9 cellular contexts compared by ENCODE assay signal in genomic region chr13:113864303-113864890, GRCh38. TPM values are rescaled to one million over a fixed set of nuclear protein-coding genes. Genes with fewer than 3 reads are reported as not detected.
DNase-seq lines count a peak whose midpoint lies in the region.
"Had no signal": no experiment of that assay in that cellular context is flagged by ENCODE, and none has a peak within 500 bp of the region (broad histone marks: within the 10 kb centered on the region; RNA-seq: fewer than 3 reads in every experiment).

No MANE protein-coding gene starts in this region.

- peak overlapping the region; percentile 9 for H3K27ac ChIP-seq in temporal lobe (ENCODE audit: low read depth, low read length)

- DNase-seq in NCI-H748 (lab: John Stamatoyannopoulos, UW; ENCODE audit: unreplicated experiment), result peak; percentile 21
- DNase-seq in NCI-H748 treated with DMSO at 0.1 percent for 48 hours (lab: John Stamatoyannopoulos, UW), result no peak
- DNase-seq in amniotic epithelial cell (ENCODE audit: low read depth), result peak; percentile 25
- peak; percentile 33 for DNase-seq in islet precursor cell
- DNase-seq in NK-92 (lab: John Stamatoyannopoulos, UW; ENCODE audit: unreplicated experiment), result no peak
- DNase-seq in RPMI8226, result no peak
- DNase-seq in NCI-H82 treated with DMSO at 0.1 percent for 48 hours (lab: John Stamatoyannopoulos, UW; ENCODE audit: unreplicated experiment), result no peak
- DNase-seq: DND-41 had no signal

RNA-seq across cellular contexts. Expression of gene GAS6, which starts 0.5 kb away (rescaled TPM):
- 21.1 TPM for total RNA-seq in temporal lobe

Comparison
In these comparisons a context has a peak if more than half of its experiments do, and no peak if none do; other contexts are left out.
1. DNase-seq: peak in NCI-H748 (single experiment), amniotic epithelial cell (single experiment) and islet precursor cell (single experiment); none in NCI-H748 treated with DMSO at 0.1 percent for 48 hours (single experiment), NK-92 (single experiment), RPMI8226 (single experiment) and NCI-H82 treated with DMSO at 0.1 percent for 48 hours (single experiment).